In genomic region chr1:159000627-159001026, GRCh38 we compare ENCODE assay signal across 7 cellular contexts. TPM values are rescaled to one million over a fixed set of nuclear protein-coding genes. Genes with fewer than 3 reads are reported as not detected.
DNase-seq lines count a peak whose midpoint lies in the region; ATAC-seq, FAIRE-seq and TF ChIP-seq lines count a peak whose summit lies in the region.

No MANE protein-coding gene starts in this region.

- H3K4me2 ChIP-seq in K562 (ENCODE audit: insufficient read depth, low read length): no peak overlapping the region

- H3K9ac ChIP-seq in HUES64 (ENCODE audit: low read depth, low read length) (peak overlapping the region; percentile 52; the same call in 1 of the 2 replicates), K562 (ENCODE audit: insufficient read depth in 1 of 2, low read depth in 2 of 2, low read length in 2 of 2) (no peak overlapping the region), iPS-18a (ENCODE audit: low read length) (no peak overlapping the region)

- intact Hi-C loops in K562 (cut with micrococcal nuclease): no loop called here
- intact Hi-C loops in gastrocnemius medialis (cut with DNase I; ENCODE audit: low total_unique reads): no loop called here

- no peak overlapping the region for H2AFZ ChIP-seq in K562 (ENCODE audit: low read depth, low read length)

- FAIRE-seq in K562 (lab: Jason Lieb, UNC): no peak

- H3K27ac ChIP-seq in HUES64 (ENCODE audit: low read depth, low read length) (peak overlapping the region; percentile 82; the same call in 1 of the 2 replicates), K562 (ENCODE audit: extremely low read depth, low read depth, low read length) (no peak overlapping the region), iPS-18a (ENCODE audit: low read length) (no peak overlapping the region), gastrocnemius medialis (peak overlapping the region; percentile 72 to 86 (median 76))

- no peaks in the 10 kb centered on the region for H4K20me1 ChIP-seq in K562 (replicated peaks; ENCODE audit: control insufficient read depth, insufficient read depth, low read length)

- H3K4me1 ChIP-seq in HUES64 (ENCODE audit: insufficient read depth, low read length): peaks cover 40% of the 10 kb centered on the region
- H3K4me1 ChIP-seq in K562 (replicated peaks in 1 of 2; ENCODE audit: control insufficient read depth in 2 of 2, insufficient read depth in 2 of 2, low read length in 2 of 2): no peaks in the 10 kb centered on the region; a peak in 2 of 5 replicates
- H3K4me1 ChIP-seq in iPS-18a (ENCODE audit: control insufficient read depth, low read depth, low read length): peaks cover 19% of the 10 kb centered on the region
- H3K4me1 ChIP-seq in gastrocnemius medialis: peaks cover 0 to 6% of the 10 kb centered on the region in 2 donors

- TF ChIP-seq POLR2A in K562 (conservative IDR thresholded peaks at IDR 0.05) (no peak), gastrocnemius medialis (IDR thresholded peaks at IDR 0.05) (no peak)

- H3K27me3 ChIP-seq in HUES64 (ENCODE audit: insufficient read depth, low read length): peaks cover 9% of the 10 kb centered on the region; the same call in 1 of the 2 replicates
- H3K27me3 ChIP-seq in K562 (ENCODE audit: control insufficient read depth in 2 of 2, insufficient read depth in 2 of 2, low read length in 2 of 2): no peaks in the 10 kb centered on the region
- H3K27me3 ChIP-seq in iPS-18a (ENCODE audit: control insufficient read depth, insufficient read depth, low read length): peaks cover 15% of the 10 kb centered on the region
- no peaks in the 10 kb centered on the region for H3K27me3 ChIP-seq in gastrocnemius medialis

- H3K79me2 ChIP-seq in K562 (ENCODE audit: control insufficient read depth, insufficient read depth, low read length): no peaks in the 10 kb centered on the region

- DNase-seq in K562 (ENCODE audit: extremely low read depth in 1 of 4, low spot score in 3 of 4) (peak in 2 of 4 experiments; percentile 15 to 52), gastrocnemius medialis (peak; percentile 67 to 72), LoVo (ENCODE audit: low spot score) (no peak)
- no peak for DNase-seq in effector CD4-positive, alpha-beta T cell

- no peaks in the 10 kb centered on the region for H3K9me1 ChIP-seq in K562 (ENCODE audit: control insufficient read depth, insufficient read depth, low read length)

- BruUV-seq in K562 (replicated peaks; lab: Mats Ljungman, UMichigan): no TSS peak

- ATAC-seq in K562 (peak; percentile 61; the same call in 2 of the 3 replicates), gastrocnemius medialis (peak; percentile 68 to 71), HG03108 (IDR thresholded peaks at IDR 0.05; ENCODE audit: unreplicated experiment) (no peak)

- CTCF ChIA-PET in K562 (lab: Yijun Ruan, JAX; ENCODE audit: low intra/inter-chr PET ratio): interaction anchor here (0.6 kb wide), 1 partner anchor 797 kb away, joined by 3 read pairs; no protein-coding TSS in a partner anchor

- TF ChIP-seq CTCF in K562 (IDR thresholded peaks at IDR 0.05 in 2 of 3, conservative IDR thresholded peaks at IDR 0.05 in 1 of 3; ENCODE audit: insufficient read depth in 2 of 3, low read depth in 1 of 3, low read length in 3 of 3) (no peak), gastrocnemius medialis (IDR thresholded peaks at IDR 0.05 in 4 of 5, conservative IDR thresholded peaks at IDR 0.05 in 1 of 5) (no peak)

- no peaks in the 10 kb centered on the region for H3K36me3 ChIP-seq in HUES64 (ENCODE audit: insufficient read depth, low read length)
- H3K36me3 ChIP-seq in K562 (ENCODE audit: control insufficient read depth, insufficient read depth, low read length): no peaks in the 10 kb centered on the region
- H3K36me3 ChIP-seq in iPS-18a (ENCODE audit: control insufficient read depth, low read depth, low read length): no peaks in the 10 kb centered on the region
- H3K36me3 ChIP-seq in gastrocnemius medialis: no peaks in the 10 kb centered on the region

- WGBS in HUES64: 6% methylated on average over 1 of the region's 1 CpG
- WGBS in K562 (ENCODE audit: insufficient coverage, low coverage, missing lambda C conversion rate): 0% methylated on average over 1 of the region's 1 CpG

- POLR2A ChIA-PET in K562 (lab: Yijun Ruan, JAX): no interaction called here

- H3K9me3 ChIP-seq in HUES64 (ENCODE audit: insufficient read depth, low read depth, low read length) (no peaks in the 10 kb centered on the region), K562 (replicated peaks; ENCODE audit: control insufficient read depth, insufficient read depth, low read depth, low read length) (no peaks in the 10 kb centered on the region), iPS-18a (ENCODE audit: control insufficient read depth, low read depth, low read length) (no peaks in the 10 kb centered on the region), gastrocnemius medialis (no peaks in the 10 kb centered on the region)

- no peak for TF ChIP-seq EP300 in K562 (IDR thresholded peaks at IDR 0.05; ENCODE audit: low read length)

- TF ChIP-seq RAD21 in K562 (CRISPR knock-in tag; conservative IDR thresholded peaks at IDR 0.05 in 1 of 2, IDR thresholded peaks at IDR 0.05 in 1 of 2): no peak

- H3K4me3 ChIP-seq in HUES64 (ENCODE audit: low read length) (peak overlapping the region; percentile 71), K562 (no peak overlapping the region), iPS-18a (ENCODE audit: low read length) (peak overlapping the region; percentile 95), gastrocnemius medialis (peak overlapping the region; percentile 50 to 64 (median 56))

- in situ Hi-C loops in K562 (cut with MboI) (loop anchor here (10.0 kb wide), 1 partner anchor 336 kb away; no protein-coding TSS in a partner anchor), gastrocnemius medialis (cut with MboI; ENCODE audit: low sequenced_read_pairs in 4 of 4) (no loop called here)

TF ChIP-seq in K562, 482 proteins besides CTCF, POLR2A, EP300 and RAD21 (continues in another document):
- TF ChIP-seq, protein P1, sequence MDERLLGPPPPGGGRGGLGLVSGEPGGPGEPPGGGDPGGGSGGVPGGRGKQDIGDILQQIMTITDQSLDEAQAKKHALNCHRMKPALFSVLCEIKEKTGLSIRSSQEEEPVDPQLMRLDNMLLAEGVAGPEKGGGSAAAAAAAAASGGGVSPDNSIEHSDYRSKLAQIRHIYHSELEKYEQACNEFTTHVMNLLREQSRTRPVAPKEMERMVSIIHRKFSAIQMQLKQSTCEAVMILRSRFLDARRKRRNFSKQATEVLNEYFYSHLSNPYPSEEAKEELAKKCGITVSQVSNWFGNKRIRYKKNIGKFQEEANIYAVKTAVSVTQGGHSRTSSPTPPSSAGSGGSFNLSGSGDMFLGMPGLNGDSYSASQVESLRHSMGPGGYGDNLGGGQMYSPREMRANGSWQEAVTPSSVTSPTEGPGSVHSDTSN (CRISPR knock-in tag; IDR thresholded peaks at IDR 0.05; ENCODE audit: low read depth): no peak
- TF ChIP-seq, protein P1 (tag; conservative IDR thresholded peaks at IDR 0.05; ENCODE audit: low read depth): peak; percentile 66
- TF ChIP-seq NFIC (IDR thresholded peaks at IDR 0.05) (peak; percentile 70), FOSL1 (tag; conservative IDR thresholded peaks at IDR 0.05) (peak; percentile 86), MEF2D (tag; conservative IDR thresholded peaks at IDR 0.05; ENCODE audit: low read depth) (no peak), FIP1L1 (IDR thresholded peaks at IDR 0.05; ENCODE audit: low read depth, low read length, poor library complexity, severe bottlenecking) (no peak), MEIS2 (IDR thresholded peaks at IDR 0.05; ENCODE audit: partially characterized antibody) (peak; percentile 85), CAMTA2 (CRISPR knock-in tag; conservative IDR thresholded peaks at IDR 0.05) (no peak), C11orf30 (IDR thresholded peaks at IDR 0.05; ENCODE audit: low read depth) (no peak), JUND (IDR thresholded peaks at IDR 0.05; ENCODE audit: borderline replicate concordance, low read depth, low read length) (no peak), JUND (tag; IDR thresholded peaks at IDR 0.05; ENCODE audit: borderline replicate concordance, low read depth, low read length) (peak; percentile 34; the same call in 1 of the 3 replicates), TCF3 (CRISPR knock-in tag; IDR thresholded peaks at IDR 0.05) (no peak)

RNA-seq across cellular contexts. Expression of gene IFI16, which starts 9.1 kb away (rescaled TPM):
- polyA plus RNA-seq in HUES64 (2013, experiment 1 of 2): 6.3 TPM
- 10.4 TPM for polyA plus RNA-seq in HUES64 (2013, experiment 2 of 2)
- total RNA-seq in K562 (2011; cell fraction: chromatin; rRNA removed; ENCODE audit: low replicate concordance): 0.25 and 0.32 TPM in 2 replicates
- total RNA-seq in K562 (2011; cell fraction: nucleolus; rRNA removed): 0.17 TPM in 1 of 2 replicates, not detected in the other
- 0.84 TPM in 1 of 2 replicates, not detected in the other for total RNA-seq in K562 (2011; cell fraction: nucleoplasm; rRNA removed)
- total RNA-seq in K562 (2014; rRNA removed) (1.2 and 1.6 TPM in 2 replicates), K562 (2014; rRNA removed; fragmentation: Illumina TruSeq; extraction: Trizol) (0.45 and 1.0 TPM in 2 replicates), K562 (2015; rRNA removed; fragmentation: Illumina TruSeq; extraction: Trizol) (1.4 and 1.9 TPM in 2 replicates), K562 (2021) (1.1 and 1.8 TPM in 2 replicates), gastrocnemius medialis (10 to 100 TPM; 13.5 to 18.5 (median 14.2) TPM)
- polyA plus RNA-seq in K562 (2011; rRNA removed) (0.18 and 0.70 TPM in 2 replicates), K562 (2014; fragmentation: Illumina TruSeq; extraction: Trizol) (2.6 and 3.2 TPM in 2 replicates), K562 (2014; fragmentation: Nextera tagmentation; extraction: Ambion mirVana) (1 to 10 TPM; 1.7 to 2.8 TPM), K562 (2014; rRNA removed) (1.6 and 2.3 TPM in 2 replicates)
- 0.04 and 0.19 TPM in 2 replicates for polyA plus RNA-seq in K562 (2011; cell fraction: cytosol; rRNA removed)
- polyA plus RNA-seq in K562 (2011; cell fraction: nucleus; rRNA removed): 0.15 and 0.51 TPM in 2 replicates
- 2.9 and 16.3 TPM in 2 replicates for polyA plus RNA-seq in K562 (2012)
- polyA minus RNA-seq in K562 (2011; rRNA and poly(A)+ RNA removed): 0.33 and 0.63 TPM in 2 replicates
- 0.67 TPM in 1 of 2 replicates, not detected in the other for polyA minus RNA-seq in K562 (2011; cell fraction: cytosol; rRNA and poly(A)+ RNA removed)
- 0.27 TPM in 1 of 2 replicates, not detected in the other for polyA minus RNA-seq in K562 (2011; cell fraction: nucleus; rRNA and poly(A)+ RNA removed)

Comparison
In these comparisons a context has a peak if more than half of its experiments do, and no peak if none do; other contexts are left out.
1. H3K27ac ChIP-seq: peak in HUES64 (single experiment) and gastrocnemius medialis (4 of 4); none in K562 (single experiment) and iPS-18a (single experiment).
2. DNase-seq: peak in gastrocnemius medialis (2 of 2); none in effector CD4-positive, alpha-beta T cell (single experiment) and LoVo (single experiment).
3. RNA of gene IFI16, which starts 9.1 kb away (total RNA-seq): 13.5 to 18.5 TPM in gastrocnemius medialis; 0.17 to 1.9 TPM in K562; every median in the first group is over 4 times any median in the second.